Comparison of ENCODE assay signal across 23 cellular contexts in the genomic region with DNA sequence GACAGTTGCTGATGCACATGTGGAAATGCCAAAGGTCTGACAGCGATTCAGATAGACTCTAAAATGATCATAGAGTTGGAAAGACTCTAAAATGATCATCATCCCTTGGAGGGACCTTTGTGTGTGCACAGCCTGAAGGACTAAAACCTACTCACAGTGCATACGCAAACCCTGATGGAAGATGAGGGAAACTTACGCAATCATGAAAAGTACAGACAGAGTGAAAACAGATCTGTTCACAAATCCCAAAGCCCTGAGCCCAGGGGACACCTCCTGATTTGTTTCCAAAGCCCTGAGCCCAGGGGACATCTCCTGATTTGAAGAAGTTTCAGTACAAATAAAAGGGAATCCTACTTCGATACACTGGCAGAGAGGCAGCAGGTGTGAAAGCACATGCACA.
DNase-seq lines count a peak whose midpoint lies in the region; ATAC-seq, FAIRE-seq and TF ChIP-seq lines count a peak whose summit lies in the region.
"Had no signal": no experiment of that assay in that cellular context is flagged by ENCODE, and none has a peak within 500 bp of the region (broad histone marks: within the 10 kb centered on the region; RNA-seq: fewer than 3 reads in every experiment).

No MANE protein-coding gene starts in this region.

- intact Hi-C loops in HepG2 (cut with micrococcal nuclease; ENCODE audit: unreplicated experiment) = no loop called here
- intact Hi-C loops in right lobe of liver (cut with DNase I) = no loop called here
- intact Hi-C loops in K562 (cut with micrococcal nuclease) = no loop called here

- H3K27ac ChIP-seq in HepG2 (ENCODE audit: extremely low read length, insufficient read depth, low read length) (no peak overlapping the region), right lobe of liver (no peak overlapping the region), K562 (ENCODE audit: extremely low read depth, low read depth, low read length) (no peak overlapping the region)
- H3K27ac ChIP-seq: 22Rv1, A549 had no signal

- TF ChIP-seq RAD21 in HepG2 (CRISPR knock-in tag; IDR thresholded peaks at IDR 0.05) (no peak), K562 (CRISPR knock-in tag; conservative IDR thresholded peaks at IDR 0.05 in 1 of 2, IDR thresholded peaks at IDR 0.05 in 1 of 2) (no peak)

- H4K20me1 ChIP-seq in HepG2 (ENCODE audit: insufficient read depth, low read length) = no peaks in the 10 kb centered on the region
- no peaks in the 10 kb centered on the region for H4K20me1 ChIP-seq in K562 (replicated peaks; ENCODE audit: control insufficient read depth, insufficient read depth, low read length)

- no peak overlapping the region for H3K9ac ChIP-seq in HepG2 (ENCODE audit: insufficient read depth, low read depth, low read length)
- H3K9ac ChIP-seq in K562 (ENCODE audit: insufficient read depth in 1 of 2, low read depth in 2 of 2, low read length in 2 of 2) = no peak overlapping the region

- no peaks in the 10 kb centered on the region for H3K79me2 ChIP-seq in HepG2 (ENCODE audit: insufficient read depth, low read length)
- no peaks in the 10 kb centered on the region for H3K79me2 ChIP-seq in K562 (ENCODE audit: control insufficient read depth, insufficient read depth, low read length)

- TF ChIP-seq EP300 in HepG2 (IDR thresholded peaks at IDR 0.05; ENCODE audit: low read depth in 2 of 2, low read length in 2 of 2) = no peak
- no peak for TF ChIP-seq EP300 in HepG2 (CRISPR knock-in tag; IDR thresholded peaks at IDR 0.05; ENCODE audit: borderline replicate concordance)
- no peak for TF ChIP-seq EP300 in K562 (IDR thresholded peaks at IDR 0.05; ENCODE audit: low read length)

- TF ChIP-seq CTCF in HepG2 (CRISPR knock-in tag; IDR thresholded peaks at IDR 0.05) (no peak), right lobe of liver (IDR thresholded peaks at IDR 0.05) (no peak), K562 (IDR thresholded peaks at IDR 0.05 in 2 of 3, conservative IDR thresholded peaks at IDR 0.05 in 1 of 3; ENCODE audit: insufficient read depth in 2 of 3, low read depth in 1 of 3, low read length in 3 of 3) (no peak)

- POLR2A ChIA-PET in HepG2 (lab: Yijun Ruan, JAX) (no interaction called here), K562 (lab: Yijun Ruan, JAX) (no interaction called here)

- in situ Hi-C loops in HepG2 (cut with HindIII; ENCODE audit: extremely low pct_ligation_motif_present, low pct_unique_long_range_greater_than_20kb) = no loop called here
- in situ Hi-C loops in K562 (cut with MboI) = no loop called here

- CTCF ChIA-PET in HepG2 (lab: Yijun Ruan, JAX; ENCODE audit: low intra/inter-chr PET ratio, low total read pairs) (no interaction called here), K562 (lab: Yijun Ruan, JAX; ENCODE audit: low intra/inter-chr PET ratio) (no interaction called here)

- no peaks in the 10 kb centered on the region for H3K9me1 ChIP-seq in K562 (ENCODE audit: control insufficient read depth, insufficient read depth, low read length)

- 94% methylated on average over 4 of the region's 4 CpGs for WGBS in HepG2 (ENCODE audit: low lambda C conversion rate)
- 100% methylated on average over 2 of the region's 4 CpGs for WGBS in right lobe of liver (ENCODE audit: insufficient coverage, low coverage, low lambda C conversion rate, missing lambda C conversion rate)
- 8% methylated on average over 4 of the region's 4 CpGs for WGBS in K562 (ENCODE audit: insufficient coverage, low coverage, missing lambda C conversion rate)

- TF ChIP-seq POLR2A in HepG2 (IDR thresholded peaks at IDR 0.05; ENCODE audit: insufficient read depth in 1 of 2, low read depth in 2 of 2, low read length in 2 of 2) (no peak), right lobe of liver (IDR thresholded peaks at IDR 0.05) (no peak), K562 (conservative IDR thresholded peaks at IDR 0.05) (no peak)

- H3K4me1 ChIP-seq in HepG2 (ENCODE audit: insufficient read depth, low read length) = no peaks in the 10 kb centered on the region
- H3K4me1 ChIP-seq in right lobe of liver = no peaks in the 10 kb centered on the region
- no peaks in the 10 kb centered on the region for H3K4me1 ChIP-seq in K562 (replicated peaks in 1 of 2; ENCODE audit: control insufficient read depth in 2 of 2, insufficient read depth in 2 of 2, low read length in 2 of 2)
- H3K4me1 ChIP-seq: A549 had no signal

- ATAC-seq in HepG2 = no peak
- ATAC-seq in right lobe of liver = no peak
- ATAC-seq in K562 = no peak
- ATAC-seq in HG02973 (IDR thresholded peaks at IDR 0.05; ENCODE audit: unreplicated experiment) = no peak
- ATAC-seq: A549, GM12878 had no signal

- H3K4me3 ChIP-seq in HepG2 (replicated peaks in 1 of 3; ENCODE audit: insufficient read depth in 1 of 3, low read depth in 2 of 3, low read length in 3 of 3) (no peak overlapping the region), right lobe of liver (no peak overlapping the region), K562 (no peak overlapping the region)
- H3K4me3 ChIP-seq: A549, GM12878 had no signal

- FAIRE-seq in HepG2 (lab: Jason Lieb, UNC) (no peak), K562 (lab: Jason Lieb, UNC) (no peak)
- FAIRE-seq: A549, GM12878, GM12892, GM18507 had no signal

- no peaks in the 10 kb centered on the region for H3K36me3 ChIP-seq in HepG2 (replicated peaks in 1 of 2; ENCODE audit: control insufficient read depth in 1 of 2, insufficient read depth in 2 of 2, low read length in 2 of 2)
- H3K36me3 ChIP-seq in right lobe of liver = no peaks in the 10 kb centered on the region
- H3K36me3 ChIP-seq in K562 (ENCODE audit: control insufficient read depth, insufficient read depth, low read length) = no peaks in the 10 kb centered on the region

- H3K4me2 ChIP-seq in HepG2 (ENCODE audit: low read depth, low read length) = no peak overlapping the region
- no peak overlapping the region for H3K4me2 ChIP-seq in K562 (ENCODE audit: insufficient read depth, low read length)
- H3K4me2 ChIP-seq: A549 had no signal

- BruUV-seq in HepG2 (replicated peaks; lab: Mats Ljungman, UMichigan) (no TSS peak), K562 (replicated peaks; lab: Mats Ljungman, UMichigan) (no TSS peak)

- DNase-seq in HepG2 (ENCODE audit: low spot score) = no peak
- DNase-seq in right lobe of liver = no peak
- no peak for DNase-seq in K562 (ENCODE audit: extremely low read depth in 1 of 4, low spot score in 3 of 4)
- DNase-seq in NCI-H748 treated with DMSO at 0.1 percent for 48 hours (lab: John Stamatoyannopoulos, UW) = no peak
- DNase-seq: AML-193; C1 segment of cervical spinal cord; CD4-positive, alpha-beta memory T cell; CD4-positive, CD25-positive, alpha-beta regulatory T cell; CD8-positive, alpha-beta memory T cell; COR-L47; DMS 273 treated with DMSO at 0.1 percent for 48 hours; DMS153; DMS53; DMS79; DND-41; EL; GDM1 had no signal

- H3K27me3 ChIP-seq in HepG2 (ENCODE audit: control insufficient read depth in 1 of 2, insufficient read depth in 2 of 2, low read length in 2 of 2) (no peaks in the 10 kb centered on the region), right lobe of liver (no peaks in the 10 kb centered on the region), K562 (ENCODE audit: control insufficient read depth in 2 of 2, insufficient read depth in 2 of 2, low read length in 2 of 2) (peaks cover 3 to 8% of the 10 kb centered on the region in 2 experiments; a peak in 2 of 5 replicates)

- H2AFZ ChIP-seq in HepG2 (ENCODE audit: low read length) (no peak overlapping the region), K562 (ENCODE audit: low read depth, low read length) (no peak overlapping the region)

- no peaks in the 10 kb centered on the region for H3K9me3 ChIP-seq in HepG2 (ENCODE audit: low read length)
- no peaks in the 10 kb centered on the region for H3K9me3 ChIP-seq in right lobe of liver
- H3K9me3 ChIP-seq in K562 (replicated peaks; ENCODE audit: control insufficient read depth, insufficient read depth, low read depth, low read length) = no peaks in the 10 kb centered on the region
- H3K9me3 ChIP-seq: A549 had no signal

TF ChIP-seq in HepG2, 621 proteins besides CTCF, POLR2A, EP300 and RAD21 (continues in another document):
- TF ChIP-seq CHD4 (IDR thresholded peaks at IDR 0.05; ENCODE audit: borderline replicate concordance, low read length) (no peak), SP140L (CRISPR knock-in tag; IDR thresholded peaks at IDR 0.05; ENCODE audit: borderline replicate concordance) (no peak), RBM39 (IDR thresholded peaks at IDR 0.05; ENCODE audit: low read depth, low read length, poor library complexity, severe bottlenecking) (no peak), RFX5 (IDR thresholded peaks at IDR 0.05; ENCODE audit: low read depth, low read length) (no peak), CEBPG (CRISPR knock-in tag; IDR thresholded peaks at IDR 0.05) (0 out of 2 replicates have a peak, but pooled peaks have one; percentile 23), ZSCAN21 (CRISPR knock-in tag; IDR thresholded peaks at IDR 0.05; ENCODE audit: borderline replicate concordance) (no peak)

TF ChIP-seq in K562, 482 proteins besides CTCF, POLR2A, EP300 and RAD21:
- TF ChIP-seq, protein P1, sequence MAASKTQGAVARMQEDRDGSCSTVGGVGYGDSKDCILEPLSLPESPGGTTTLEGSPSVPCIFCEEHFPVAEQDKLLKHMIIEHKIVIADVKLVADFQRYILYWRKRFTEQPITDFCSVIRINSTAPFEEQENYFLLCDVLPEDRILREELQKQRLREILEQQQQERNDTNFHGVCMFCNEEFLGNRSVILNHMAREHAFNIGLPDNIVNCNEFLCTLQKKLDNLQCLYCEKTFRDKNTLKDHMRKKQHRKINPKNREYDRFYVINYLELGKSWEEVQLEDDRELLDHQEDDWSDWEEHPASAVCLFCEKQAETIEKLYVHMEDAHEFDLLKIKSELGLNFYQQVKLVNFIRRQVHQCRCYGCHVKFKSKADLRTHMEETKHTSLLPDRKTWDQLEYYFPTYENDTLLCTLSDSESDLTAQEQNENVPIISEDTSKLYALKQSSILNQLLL (CRISPR knock-in tag; IDR thresholded peaks at IDR 0.05; ENCODE audit: borderline replicate concordance) = no peak
- peak; percentile 59 for TF ChIP-seq CEBPB (tag; IDR thresholded peaks at IDR 0.05)
- no peak for TF ChIP-seq CEBPG (CRISPR knock-in tag; IDR thresholded peaks at IDR 0.05)
- TF ChIP-seq CEBPG (tag; conservative IDR thresholded peaks at IDR 0.05 in 1 of 2, IDR thresholded peaks at IDR 0.05 in 1 of 2) = peak in 1 of 2 experiments; percentile 62; a peak in 2 of 4 replicates

Comparison
In these comparisons a context has a peak if more than half of its experiments do, and no peak if none do; other contexts are left out.
1. Of the 241 proteins assayed by ChIP-seq in both HepG2 and K562: peak only in HepG2: none; only in K562: none; in both: CEBPB; in neither: 239; mixed calls (peak in some experiments, not most) for 1.